In genomic region chr7:54743580-54743979, GRCh38 we compare ENCODE assay signal across 1 cellular context.
A peak's percentile ranks its signal among the peaks of the same experiment; 100 is the strongest.
TF ChIP-seq lines count a peak whose summit lies in the region.

No MANE protein-coding gene starts in this region.

TF ChIP-seq in K562, 482 proteins besides CTCF, POLR2A, EP300 and RAD21 (continued from another document):
- TF ChIP-seq REST (CRISPR knock-in tag; IDR thresholded peaks at IDR 0.05; ENCODE audit: low read depth): no peak
- TF ChIP-seq, protein P1, sequence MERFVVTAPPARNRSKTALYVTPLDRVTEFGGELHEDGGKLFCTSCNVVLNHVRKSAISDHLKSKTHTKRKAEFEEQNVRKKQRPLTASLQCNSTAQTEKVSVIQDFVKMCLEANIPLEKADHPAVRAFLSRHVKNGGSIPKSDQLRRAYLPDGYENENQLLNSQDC (CRISPR knock-in tag; IDR thresholded peaks at IDR 0.05): no peak
- no peak for TF ChIP-seq NR2C2 (CRISPR knock-in tag; IDR thresholded peaks at IDR 0.05)
- TF ChIP-seq NR2C2 (tag; IDR thresholded peaks at IDR 0.05): 0 out of 2 replicates have a peak, but pooled peaks have one; percentile 22
- TF ChIP-seq TBP (optimal IDR thresholded peaks at IDR 0.05; ENCODE audit: low read depth, low read length): no peak
- TF ChIP-seq NR4A1 (CRISPR knock-in tag; IDR thresholded peaks at IDR 0.05): no peak
- TF ChIP-seq NR4A1 (tag; IDR thresholded peaks at IDR 0.05): peak; percentile 60; the same call in 1 of the 2 replicates
- TF ChIP-seq ZSCAN32 (CRISPR knock-in tag; IDR thresholded peaks at IDR 0.05): no peak
- peak; percentile 84; the same call in 1 of the 2 replicates for TF ChIP-seq ZNF583 (CRISPR knock-in tag; IDR thresholded peaks at IDR 0.05)
- 0 out of 2 replicates have a peak, but pooled peaks have one; percentile 61 for TF ChIP-seq ZNF79 (CRISPR knock-in tag; IDR thresholded peaks at IDR 0.05; ENCODE audit: low read depth)
- TF ChIP-seq MECOM (CRISPR knock-in tag; IDR thresholded peaks at IDR 0.05): no peak
- TF ChIP-seq ZNF639 (CRISPR knock-in tag; conservative IDR thresholded peaks at IDR 0.05 in 1 of 2, IDR thresholded peaks at IDR 0.05 in 1 of 2): peak in 1 of 2 experiments; percentile 74; a peak in 1 of 4 replicates
- TF ChIP-seq HSF4 (CRISPR knock-in tag; IDR thresholded peaks at IDR 0.05; ENCODE audit: borderline replicate concordance): 0 out of 2 replicates have a peak, but pooled peaks have one; percentile 42
- TF ChIP-seq FOS (IDR thresholded peaks at IDR 0.05; ENCODE audit: extremely low read depth, insufficient read length): no peak
- no peak for TF ChIP-seq BHLHE40 (IDR thresholded peaks at IDR 0.05; ENCODE audit: low read length)
- peak; percentile 50; the same call in 1 of the 2 replicates for TF ChIP-seq ZNF134 (CRISPR knock-in tag; conservative IDR thresholded peaks at IDR 0.05)
- TF ChIP-seq CBFB (CRISPR knock-in tag; IDR thresholded peaks at IDR 0.05): no peak
- no peak for TF ChIP-seq OTX1 (CRISPR knock-in tag; IDR thresholded peaks at IDR 0.05)
- TF ChIP-seq, protein P2, sequence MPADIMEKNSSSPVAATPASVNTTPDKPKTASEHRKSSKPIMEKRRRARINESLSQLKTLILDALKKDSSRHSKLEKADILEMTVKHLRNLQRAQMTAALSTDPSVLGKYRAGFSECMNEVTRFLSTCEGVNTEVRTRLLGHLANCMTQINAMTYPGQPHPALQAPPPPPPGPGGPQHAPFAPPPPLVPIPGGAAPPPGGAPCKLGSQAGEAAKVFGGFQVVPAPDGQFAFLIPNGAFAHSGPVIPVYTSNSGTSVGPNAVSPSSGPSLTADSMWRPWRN (IDR thresholded peaks at IDR 0.05; ENCODE audit: low read depth): no peak
- peak; percentile 91 for TF ChIP-seq ZNF175 (CRISPR knock-in tag; IDR thresholded peaks at IDR 0.05; ENCODE audit: low read depth)
- TF ChIP-seq HDAC6 (IDR thresholded peaks at IDR 0.05; ENCODE audit: low read depth, low read length): no peak
- no peak for TF ChIP-seq SAFB2 (IDR thresholded peaks at IDR 0.05; ENCODE audit: borderline replicate concordance, low read depth, low read length, severe bottlenecking)
- no peak for TF ChIP-seq JUNB (CRISPR knock-in tag; conservative IDR thresholded peaks at IDR 0.05)
- no peak for TF ChIP-seq TRIM25 (IDR thresholded peaks at IDR 0.05; ENCODE audit: borderline replicate concordance)
- TF ChIP-seq FOXA3 (CRISPR knock-in tag; conservative IDR thresholded peaks at IDR 0.05 in 1 of 2, IDR thresholded peaks at IDR 0.05 in 1 of 2): peak; percentile 47 to 68; a peak in 3 of 4 replicates
- no peak for TF ChIP-seq ZFPM2 (CRISPR knock-in tag; IDR thresholded peaks at IDR 0.05)
- no peak for TF ChIP-seq MEIS2 (IDR thresholded peaks at IDR 0.05; ENCODE audit: partially characterized antibody)
- no peak for TF ChIP-seq GTF3C2 (IDR thresholded peaks at IDR 0.05; ENCODE audit: borderline replicate concordance, extremely low read depth, insufficient read length)
- no peak for TF ChIP-seq SRSF9 (IDR thresholded peaks at IDR 0.05; ENCODE audit: borderline replicate concordance, low read depth, low read length)
- peak; percentile 66 for TF ChIP-seq TAF9B (IDR thresholded peaks at IDR 0.05; ENCODE audit: partially characterized antibody)
- peak; percentile 68; the same call in 1 of the 2 replicates for TF ChIP-seq TAL1 (IDR thresholded peaks at IDR 0.05)
